In the genomic region with DNA sequence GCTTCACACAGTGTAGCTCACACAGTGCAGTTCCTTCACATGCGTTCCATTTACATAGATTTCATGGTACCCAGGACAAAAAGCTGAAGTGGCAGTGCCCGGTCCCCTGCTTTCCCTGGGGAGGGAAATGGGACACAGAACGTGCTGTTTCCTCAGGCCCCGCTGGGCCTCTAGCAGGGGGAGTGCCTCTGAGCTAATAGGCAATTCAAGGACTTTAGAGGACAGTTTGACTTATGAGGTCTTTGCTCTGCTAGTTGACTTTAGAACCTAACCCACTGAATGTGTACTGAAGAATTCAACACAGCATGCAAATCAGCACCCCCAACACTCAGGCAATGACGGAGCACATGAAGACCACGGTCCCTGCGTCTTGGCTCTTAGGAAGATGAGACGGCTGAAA, we compare ENCODE assay signal across 1 cellular context.
TF ChIP-seq lines count a peak whose summit lies in the region.

No MANE protein-coding gene starts in this region.

TF ChIP-seq in H1, 55 proteins besides CTCF, POLR2A, EP300 and RAD21:
- TF ChIP-seq SRF (IDR thresholded peaks at IDR 0.05; ENCODE audit: low read depth, low read length) = no peak
- TF ChIP-seq CBX8 (IDR thresholded peaks at IDR 0.05; ENCODE audit: borderline replicate concordance, low read depth, low read length) = no peak
- TF ChIP-seq ATF2 (IDR thresholded peaks at IDR 0.05; ENCODE audit: low read length) = no peak
- no peak for TF ChIP-seq SAP30 (IDR thresholded peaks at IDR 0.05; ENCODE audit: insufficient read depth, insufficient replicate concordance, low read length)
- TF ChIP-seq POLR2AphosphoS5 (IDR thresholded peaks at IDR 0.05; ENCODE audit: low read depth, low read length) = no peak
- TF ChIP-seq CHD1 (IDR thresholded peaks at IDR 0.05; ENCODE audit: low read depth, low read length) = no peak
- no peak for TF ChIP-seq FOSL1 (IDR thresholded peaks at IDR 0.05; ENCODE audit: insufficient read depth, low read depth, low read length)
- no peak for TF ChIP-seq POU5F1 (IDR thresholded peaks at IDR 0.05; ENCODE audit: low read depth, low read length)
- TF ChIP-seq RXRA (IDR thresholded peaks at IDR 0.05; ENCODE audit: insufficient read depth, low read depth, low read length) = no peak
- TF ChIP-seq EZH2 (IDR thresholded peaks at IDR 0.05; ENCODE audit: low read depth, low read length, severe bottlenecking) = no peak
- no peak for TF ChIP-seq KDM4A (IDR thresholded peaks at IDR 0.05; ENCODE audit: low read depth, low read length, severe bottlenecking)
